Comparison of ENCODE assay signal across 1 cellular context in genomic region chr2:159904127-159904564, GRCh38.
TF ChIP-seq lines count a peak whose summit lies in the region.

No MANE protein-coding gene starts in this region.

TF ChIP-seq in liver, 16 proteins besides CTCF, POLR2A, EP300 and RAD21 (continued from another document):
- no peak for TF ChIP-seq ZBTB33 (IDR thresholded peaks at IDR 0.05)
- TF ChIP-seq SP1 (IDR thresholded peaks at IDR 0.05) = no peak
- TF ChIP-seq GABPA (IDR thresholded peaks at IDR 0.05 in 1 of 2, conservative IDR thresholded peaks at IDR 0.05 in 1 of 2) = no peak
- TF ChIP-seq REST (IDR thresholded peaks at IDR 0.05) = no peak
- TF ChIP-seq NR2F2 (IDR thresholded peaks at IDR 0.05) = no peak
- no peak for TF ChIP-seq ATF3 (IDR thresholded peaks at IDR 0.05)
- TF ChIP-seq EGR1 (IDR thresholded peaks at IDR 0.05; ENCODE audit: low read depth in 2 of 2) = no peak
- TF ChIP-seq HNF4A (conservative IDR thresholded peaks at IDR 0.05) = no peak
- TF ChIP-seq HNF4G (IDR thresholded peaks at IDR 0.05) = no peak
- TF ChIP-seq FOXA1 (IDR thresholded peaks at IDR 0.05) = no peak
